Comparison of ENCODE assay signal across 1 cellular context in the genomic region with DNA sequence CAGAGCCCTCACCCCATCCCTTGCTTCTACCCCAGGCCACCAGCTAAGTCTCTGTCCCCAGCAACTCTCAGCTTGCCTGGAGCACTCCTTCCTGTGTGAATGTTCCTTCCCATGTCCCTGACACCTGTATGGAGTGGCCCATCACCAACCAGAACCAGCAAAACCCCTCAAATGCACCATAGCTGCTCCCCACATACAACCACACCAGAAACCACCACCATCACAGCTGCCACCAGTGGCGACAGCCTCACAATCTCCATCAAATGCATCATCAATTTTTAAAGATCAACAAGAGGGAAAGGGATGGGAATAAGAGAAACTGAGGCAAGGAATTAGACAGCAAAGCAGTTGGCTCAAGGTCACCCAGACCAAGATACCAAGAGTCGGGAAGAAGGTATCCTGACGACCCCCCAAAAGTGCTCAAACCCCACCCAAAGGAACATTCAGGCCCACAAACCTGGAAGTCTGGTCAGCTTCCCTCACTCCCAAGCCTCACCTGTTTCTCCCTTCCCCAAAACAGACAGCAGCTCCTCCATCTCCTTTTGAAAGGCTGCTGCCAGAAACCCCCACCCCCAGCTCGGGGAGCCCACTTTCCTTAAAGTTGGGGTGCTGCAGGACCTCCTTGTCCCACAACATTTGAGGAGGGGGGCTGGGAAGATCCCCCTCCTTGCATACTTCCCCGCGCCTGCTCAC.
TF ChIP-seq lines count a peak whose summit lies in the region.

No MANE protein-coding gene starts in this region.

TF ChIP-seq in SK-N-SH, 30 proteins besides CTCF, POLR2A, EP300 and RAD21 (continued from another document):
- TF ChIP-seq, protein P1, sequence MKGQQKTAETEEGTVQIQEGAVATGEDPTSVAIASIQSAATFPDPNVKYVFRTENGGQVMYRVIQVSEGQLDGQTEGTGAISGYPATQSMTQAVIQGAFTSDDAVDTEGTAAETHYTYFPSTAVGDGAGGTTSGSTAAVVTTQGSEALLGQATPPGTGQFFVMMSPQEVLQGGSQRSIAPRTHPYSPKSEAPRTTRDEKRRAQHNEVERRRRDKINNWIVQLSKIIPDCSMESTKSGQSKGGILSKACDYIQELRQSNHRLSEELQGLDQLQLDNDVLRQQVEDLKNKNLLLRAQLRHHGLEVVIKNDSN (IDR thresholded peaks at IDR 0.05; ENCODE audit: borderline replicate concordance, low read depth) = no peak
- TF ChIP-seq ELF1 (IDR thresholded peaks at IDR 0.05) (no peak), NRF1 (IDR thresholded peaks at IDR 0.05; ENCODE audit: low read depth, low read length) (no peak), MEF2A (IDR thresholded peaks at IDR 0.05; ENCODE audit: borderline replicate concordance, low read depth) (no peak), SIN3A (IDR thresholded peaks at IDR 0.05; ENCODE audit: borderline replicate concordance, low read depth, low read length) (no peak), TCF12 (IDR thresholded peaks at IDR 0.05) (no peak), RCOR1 (IDR thresholded peaks at IDR 0.05; ENCODE audit: low read length) (no peak), NFIC (IDR thresholded peaks at IDR 0.05; ENCODE audit: borderline replicate concordance) (no peak), POLR2AphosphoS5 (IDR thresholded peaks at IDR 0.05; ENCODE audit: low read depth, low read length) (no peak)
- TF ChIP-seq, protein P2, sequence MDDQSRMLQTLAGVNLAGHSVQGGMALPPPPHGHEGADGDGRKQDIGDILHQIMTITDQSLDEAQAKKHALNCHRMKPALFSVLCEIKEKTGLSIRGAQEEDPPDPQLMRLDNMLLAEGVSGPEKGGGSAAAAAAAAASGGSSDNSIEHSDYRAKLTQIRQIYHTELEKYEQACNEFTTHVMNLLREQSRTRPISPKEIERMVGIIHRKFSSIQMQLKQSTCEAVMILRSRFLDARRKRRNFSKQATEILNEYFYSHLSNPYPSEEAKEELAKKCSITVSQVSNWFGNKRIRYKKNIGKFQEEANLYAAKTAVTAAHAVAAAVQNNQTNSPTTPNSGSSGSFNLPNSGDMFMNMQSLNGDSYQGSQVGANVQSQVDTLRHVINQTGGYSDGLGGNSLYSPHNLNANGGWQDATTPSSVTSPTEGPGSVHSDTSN (IDR thresholded peaks at IDR 0.05) = no peak
- TF ChIP-seq, protein P3, sequence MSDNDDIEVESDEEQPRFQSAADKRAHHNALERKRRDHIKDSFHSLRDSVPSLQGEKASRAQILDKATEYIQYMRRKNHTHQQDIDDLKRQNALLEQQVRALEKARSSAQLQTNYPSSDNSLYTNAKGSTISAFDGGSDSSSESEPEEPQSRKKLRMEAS (IDR thresholded peaks at IDR 0.05; ENCODE audit: low read depth) = no peak
- TF ChIP-seq, protein P4, sequence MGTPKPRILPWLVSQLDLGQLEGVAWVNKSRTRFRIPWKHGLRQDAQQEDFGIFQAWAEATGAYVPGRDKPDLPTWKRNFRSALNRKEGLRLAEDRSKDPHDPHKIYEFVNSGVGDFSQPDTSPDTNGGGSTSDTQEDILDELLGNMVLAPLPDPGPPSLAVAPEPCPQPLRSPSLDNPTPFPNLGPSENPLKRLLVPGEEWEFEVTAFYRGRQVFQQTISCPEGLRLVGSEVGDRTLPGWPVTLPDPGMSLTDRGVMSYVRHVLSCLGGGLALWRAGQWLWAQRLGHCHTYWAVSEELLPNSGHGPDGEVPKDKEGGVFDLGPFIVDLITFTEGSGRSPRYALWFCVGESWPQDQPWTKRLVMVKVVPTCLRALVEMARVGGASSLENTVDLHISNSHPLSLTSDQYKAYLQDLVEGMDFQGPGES (IDR thresholded peaks at IDR 0.05; ENCODE audit: low read depth, low read length) = no peak
- TF ChIP-seq, protein P5, sequence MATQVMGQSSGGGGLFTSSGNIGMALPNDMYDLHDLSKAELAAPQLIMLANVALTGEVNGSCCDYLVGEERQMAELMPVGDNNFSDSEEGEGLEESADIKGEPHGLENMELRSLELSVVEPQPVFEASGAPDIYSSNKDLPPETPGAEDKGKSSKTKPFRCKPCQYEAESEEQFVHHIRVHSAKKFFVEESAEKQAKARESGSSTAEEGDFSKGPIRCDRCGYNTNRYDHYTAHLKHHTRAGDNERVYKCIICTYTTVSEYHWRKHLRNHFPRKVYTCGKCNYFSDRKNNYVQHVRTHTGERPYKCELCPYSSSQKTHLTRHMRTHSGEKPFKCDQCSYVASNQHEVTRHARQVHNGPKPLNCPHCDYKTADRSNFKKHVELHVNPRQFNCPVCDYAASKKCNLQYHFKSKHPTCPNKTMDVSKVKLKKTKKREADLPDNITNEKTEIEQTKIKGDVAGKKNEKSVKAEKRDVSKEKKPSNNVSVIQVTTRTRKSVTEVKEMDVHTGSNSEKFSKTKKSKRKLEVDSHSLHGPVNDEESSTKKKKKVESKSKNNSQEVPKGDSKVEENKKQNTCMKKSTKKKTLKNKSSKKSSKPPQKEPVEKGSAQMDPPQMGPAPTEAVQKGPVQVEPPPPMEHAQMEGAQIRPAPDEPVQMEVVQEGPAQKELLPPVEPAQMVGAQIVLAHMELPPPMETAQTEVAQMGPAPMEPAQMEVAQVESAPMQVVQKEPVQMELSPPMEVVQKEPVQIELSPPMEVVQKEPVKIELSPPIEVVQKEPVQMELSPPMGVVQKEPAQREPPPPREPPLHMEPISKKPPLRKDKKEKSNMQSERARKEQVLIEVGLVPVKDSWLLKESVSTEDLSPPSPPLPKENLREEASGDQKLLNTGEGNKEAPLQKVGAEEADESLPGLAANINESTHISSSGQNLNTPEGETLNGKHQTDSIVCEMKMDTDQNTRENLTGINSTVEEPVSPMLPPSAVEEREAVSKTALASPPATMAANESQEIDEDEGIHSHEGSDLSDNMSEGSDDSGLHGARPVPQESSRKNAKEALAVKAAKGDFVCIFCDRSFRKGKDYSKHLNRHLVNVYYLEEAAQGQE (IDR thresholded peaks at IDR 0.05; ENCODE audit: low read depth, low read length) = no peak
- TF ChIP-seq, protein P6, sequence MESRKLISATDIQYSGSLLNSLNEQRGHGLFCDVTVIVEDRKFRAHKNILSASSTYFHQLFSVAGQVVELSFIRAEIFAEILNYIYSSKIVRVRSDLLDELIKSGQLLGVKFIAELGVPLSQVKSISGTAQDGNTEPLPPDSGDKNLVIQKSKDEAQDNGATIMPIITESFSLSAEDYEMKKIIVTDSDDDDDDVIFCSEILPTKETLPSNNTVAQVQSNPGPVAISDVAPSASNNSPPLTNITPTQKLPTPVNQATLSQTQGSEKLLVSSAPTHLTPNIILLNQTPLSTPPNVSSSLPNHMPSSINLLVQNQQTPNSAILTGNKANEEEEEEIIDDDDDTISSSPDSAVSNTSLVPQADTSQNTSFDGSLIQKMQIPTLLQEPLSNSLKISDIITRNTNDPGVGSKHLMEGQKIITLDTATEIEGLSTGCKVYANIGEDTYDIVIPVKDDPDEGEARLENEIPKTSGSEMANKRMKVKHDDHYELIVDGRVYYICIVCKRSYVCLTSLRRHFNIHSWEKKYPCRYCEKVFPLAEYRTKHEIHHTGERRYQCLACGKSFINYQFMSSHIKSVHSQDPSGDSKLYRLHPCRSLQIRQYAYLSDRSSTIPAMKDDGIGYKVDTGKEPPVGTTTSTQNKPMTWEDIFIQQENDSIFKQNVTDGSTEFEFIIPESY (IDR thresholded peaks at IDR 0.05; ENCODE audit: borderline replicate concordance, low read depth) = no peak
